22 cellular contexts compared by ENCODE assay signal in the genomic region with DNA sequence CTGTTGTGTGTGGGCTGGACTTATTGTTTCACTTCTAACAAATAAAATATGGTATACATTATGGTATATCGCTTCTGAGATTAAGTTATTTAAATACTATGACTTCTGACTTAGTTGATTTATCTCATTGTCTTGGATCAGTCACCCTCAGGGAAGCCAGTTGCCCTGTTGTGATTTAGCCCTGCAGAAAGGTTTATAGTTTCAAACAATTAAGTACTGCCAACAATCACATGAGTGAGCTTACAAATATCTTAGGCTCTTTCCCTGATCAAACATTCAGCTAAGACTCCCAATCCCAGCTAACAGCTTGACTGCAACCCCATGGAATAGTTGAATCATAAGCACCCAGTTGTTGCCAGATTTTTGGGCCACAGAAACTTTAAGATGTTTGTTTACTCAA.
"Had no signal": no experiment of that assay in that cellular context is flagged by ENCODE, and none has a peak within 500 bp of the region (broad histone marks: within the 10 kb centered on the region; RNA-seq: fewer than 3 reads in every experiment).

No MANE protein-coding gene starts in this region.

- H3K27ac Mint-ChIP-seq: activated CD4-positive, alpha-beta T cell treated with anti-CD3 and anti-CD28 coated beads, Interleukin-2, amount 10 ng/mL, durations not matched to agents 7 days and 5 days; activated naive CD4-positive, alpha-beta T cell treated with anti-CD3 and anti-CD28 coated beads, Interleukin-2, amount 50 U/mL, for 24 hours; memory B cell; naive B cell; stimulated activated naive CD8-positive, alpha-beta T cell treated with anti-CD3 and anti-CD28 coated beads, Interleukin-15, Interleukin-2, amounts not matched to agents 100 ng/mL and 50 ng/mL, for 24 hours; T-helper 1 cell treated with Interleukin-12 subunit alpha and Interleukin-12 subunit beta and Interleukin-4 antibody, amounts not matched to agents 30 μg/mL and 1 μg/mL, for 36 hours had no signal

- H3K27ac ChIP-seq: dorsolateral prefrontal cortex, gastroesophageal sphincter, heart left ventricle, ovary, psoas muscle, skin epidermis, vagina had no signal

- H3K9me3 ChIP-seq: gastroesophageal sphincter, heart left ventricle, mucosa of descending colon, ovary, vagina had no signal

- H3K4me1 ChIP-seq: gastroesophageal sphincter, heart left ventricle, psoas muscle, vagina had no signal

- H3K36me3 Mint-ChIP-seq: activated naive CD4-positive, alpha-beta T cell treated with anti-CD3 and anti-CD28 coated beads, Interleukin-2, amount 50 U/mL, for 24 hours; memory B cell; naive B cell had no signal

- H3K36me3 ChIP-seq: gastroesophageal sphincter, heart left ventricle, ovary, vagina had no signal

- H3K4me3 Mint-ChIP-seq: activated CD4-positive, alpha-beta T cell treated with anti-CD3 and anti-CD28 coated beads, Interleukin-2, amount 10 ng/mL, durations not matched to agents 7 days and 5 days; activated naive CD4-positive, alpha-beta T cell treated with anti-CD3 and anti-CD28 coated beads, Interleukin-2, amount 50 U/mL, for 24 hours; memory B cell; naive B cell; stimulated activated naive CD8-positive, alpha-beta T cell treated with anti-CD3 and anti-CD28 coated beads, Interleukin-15, Interleukin-2, amounts not matched to agents 100 ng/mL and 50 ng/mL, for 24 hours; T-helper 1 cell treated with Interleukin-12 subunit alpha and Interleukin-12 subunit beta and Interleukin-4 antibody, amounts not matched to agents 30 μg/mL and 1 μg/mL, for 36 hours had no signal

- H3K4me3 ChIP-seq: dorsolateral prefrontal cortex, gastroesophageal sphincter, heart left ventricle, mucosa of descending colon, ovary, psoas muscle, skin epidermis, vagina had no signal

- H3K27me3 Mint-ChIP-seq: activated CD4-positive, alpha-beta T cell treated with anti-CD3 and anti-CD28 coated beads, Interleukin-2, amount 10 ng/mL, durations not matched to agents 7 days and 5 days; activated naive CD4-positive, alpha-beta T cell treated with anti-CD3 and anti-CD28 coated beads, Interleukin-2, amount 50 U/mL, for 24 hours; memory B cell; naive B cell; stimulated activated naive CD8-positive, alpha-beta T cell treated with anti-CD3 and anti-CD28 coated beads, Interleukin-15, Interleukin-2, amounts not matched to agents 100 ng/mL and 50 ng/mL, for 24 hours had no signal

- H3K27me3 ChIP-seq: gastroesophageal sphincter, heart left ventricle, ovary, vagina had no signal

- ATAC-seq: activated CD4-positive, CD25-positive, alpha-beta regulatory T cell treated with anti-CD3 and anti-CD28 coated beads, Interleukin-2, amount 50 U/mL, for 24 hours; gastroesophageal sphincter; heart left ventricle; mucosa of descending colon; psoas muscle had no signal

- DNase-seq: activated CD4-positive, alpha-beta T cell treated with anti-CD3 and anti-CD28 coated beads, Interleukin-2, amount 10 ng/mL, durations not matched to agents 7 days and 5 days; activated CD8-positive, alpha-beta memory T cell treated with anti-CD3 and anti-CD28 coated beads for 24 hours; activated CD8-positive, alpha-beta memory T cell treated with anti-CD3 and anti-CD28 coated beads, Interleukin-2, amount 50 U/mL, for 48 hours; activated effector memory CD4-positive, alpha-beta T cell treated with anti-CD3 and anti-CD28 coated beads, Interleukin-2, amount 50 U/mL, for 16 hours; activated T-cell treated with anti-CD3 and anti-CD28 coated beads, Interleukin-2, amount 50 U/mL, for 48 hours; caudate nucleus; dorsolateral prefrontal cortex; heart left ventricle; mucosa of descending colon; naive B cell; ovary; psoas muscle; stimulated activated CD4-positive, alpha-beta T cell treated with anti-CD3 and anti-CD28 coated beads, Interleukin-15, amount 100 ng/mL, for 24 hours; stimulated activated CD4-positive, alpha-beta T cell treated with anti-CD3 and anti-CD28 coated beads, Interleukin-2, amount 100 ng/mL, for 48 hours had no signal

- H3K4me1 Mint-ChIP-seq: activated CD4-positive, alpha-beta T cell treated with anti-CD3 and anti-CD28 coated beads, Interleukin-2, amount 10 ng/mL, durations not matched to agents 7 days and 5 days; activated naive CD4-positive, alpha-beta T cell treated with anti-CD3 and anti-CD28 coated beads, Interleukin-2, amount 50 U/mL, for 24 hours; memory B cell; naive B cell had no signal

- H3K9me3 Mint-ChIP-seq: activated naive CD4-positive, alpha-beta T cell treated with anti-CD3 and anti-CD28 coated beads, Interleukin-2, amount 50 U/mL, for 24 hours had no signal
